In genomic region chr1:151326619-151327222, GRCh38 we compare ENCODE assay signal across 8 cellular contexts. TPM values are rescaled to one million over a fixed set of nuclear protein-coding genes. Genes with fewer than 3 reads are reported as not detected.
A peak's percentile ranks its signal among the peaks of the same experiment; 100 is the strongest.
DNase-seq lines count a peak whose midpoint lies in the region; ATAC-seq and TF ChIP-seq lines count a peak whose summit lies in the region.

No MANE protein-coding gene starts in this region.

- intact Hi-C loops in Panc1 (cut with micrococcal nuclease; ENCODE audit: unreplicated experiment) (no loop called here), left ventricle myocardium inferior (cut with micrococcal nuclease) (no loop called here)

- no TSS peak for BruUV-seq in Panc1 (replicated peaks; lab: Mats Ljungman, UMichigan)

- H3K27me3 ChIP-seq in Panc1 (ENCODE audit: control insufficient read depth, insufficient read depth, low read length), result no peaks in the 10 kb centered on the region
- no peaks in the 10 kb centered on the region for H3K27me3 ChIP-seq in left ventricle myocardium inferior (ENCODE audit: low read depth)

- H3K36me3 Mint-ChIP-seq in activated naive CD8-positive, alpha-beta T cell treated with anti-CD3 and anti-CD28 coated beads, Interleukin-2, amount 50 U/mL, for 24 hours (ENCODE audit: low read depth), result peaks cover 15% of the 10 kb centered on the region

- POLR2A ChIA-PET in Panc1 (lab: Charles Lee), result interaction anchor here (0.5 to 0.7 kb wide), 4 partner anchors 58 to 244 kb away, joined by 3 to 8 read pairs (median 3); no protein-coding TSS in a partner anchor

- H3K27ac ChIP-seq in Panc1 (ENCODE audit: low read length) (peak overlapping the region; percentile 97), left ventricle myocardium inferior (replicated peaks) (peak overlapping the region; percentile 98)

- DNase-seq in AG08395 (ENCODE audit: low spot score), result peak; percentile 53
- DNase-seq in Panc1 (ENCODE audit: low read depth, low spot score), result no peak
- peak; percentile 63 for DNase-seq in activated naive CD8-positive, alpha-beta T cell treated with anti-CD3 and anti-CD28 coated beads, Interleukin-2, amount 50 U/mL, for 24 hours
- DNase-seq in left ventricle myocardium inferior, result peak; percentile 47
- peak; percentile 64 for DNase-seq in putamen (ENCODE audit: low spot score)
- DNase-seq in NCI-H510A treated with DMSO at 0.1 percent for 48 hours (lab: John Stamatoyannopoulos, UW), result no peak

- peak overlapping the region; percentile 79 to 82 for H3K4me3 ChIP-seq in Panc1 (ENCODE audit: low read depth in 2 of 2, low read length in 2 of 2)
- H3K4me3 ChIP-seq in left ventricle myocardium inferior, result peak overlapping the region; percentile 94

- H3K9me3 Mint-ChIP-seq in activated naive CD8-positive, alpha-beta T cell treated with anti-CD3 and anti-CD28 coated beads, Interleukin-2, amount 50 U/mL, for 24 hours, result no peaks in the 10 kb centered on the region

- H3K4me3 Mint-ChIP-seq in activated naive CD8-positive, alpha-beta T cell treated with anti-CD3 and anti-CD28 coated beads, Interleukin-2, amount 50 U/mL, for 24 hours, result peak overlapping the region; percentile 93

- CTCF ChIA-PET in Panc1 (lab: Charles Lee), result interaction anchor here (2.2 kb wide), 1 partner anchor 14 kb away, joined by 8 read pairs; no protein-coding TSS in a partner anchor

- H3K4me1 Mint-ChIP-seq in activated naive CD8-positive, alpha-beta T cell treated with anti-CD3 and anti-CD28 coated beads, Interleukin-2, amount 50 U/mL, for 24 hours, result peaks cover 44% of the 10 kb centered on the region

- ATAC-seq in GM18502 (IDR thresholded peaks at IDR 0.05; ENCODE audit: poor library complexity, unreplicated experiment) (peak; percentile 47), HG03039 (IDR thresholded peaks at IDR 0.05; ENCODE audit: unreplicated experiment) (peak; percentile 36), Panc1 (peak; percentile 57)
- peak; percentile 75 for ATAC-seq in activated naive CD8-positive, alpha-beta T cell treated with anti-CD3 and anti-CD28 coated beads, Interleukin-2, amount 50 U/mL, for 24 hours

- TF ChIP-seq CTCF in Panc1 (IDR thresholded peaks at IDR 0.05) (no peak), left ventricle myocardium inferior (IDR thresholded peaks at IDR 0.05; ENCODE audit: borderline replicate concordance) (no peak)

- H3K27me3 Mint-ChIP-seq in activated naive CD8-positive, alpha-beta T cell treated with anti-CD3 and anti-CD28 coated beads, Interleukin-2, amount 50 U/mL, for 24 hours, result no peaks in the 10 kb centered on the region

- H3K4me1 ChIP-seq in Panc1 (ENCODE audit: control insufficient read depth, insufficient read depth, low read length) (peaks cover 15% of the 10 kb centered on the region), left ventricle myocardium inferior (peaks cover 57% of the 10 kb centered on the region)

- H3K9me3 ChIP-seq in Panc1 (ENCODE audit: control insufficient read depth, insufficient read depth, low read depth, low read length), result no peaks in the 10 kb centered on the region
- no peaks in the 10 kb centered on the region for H3K9me3 ChIP-seq in left ventricle myocardium inferior (replicated peaks)

- H3K36me3 ChIP-seq in Panc1 (ENCODE audit: control insufficient read depth, insufficient read depth, low read length), result peaks cover 5% of the 10 kb centered on the region; the same call in 1 of the 2 replicates
- peaks cover 39% of the 10 kb centered on the region for H3K36me3 ChIP-seq in left ventricle myocardium inferior

- H3K27ac Mint-ChIP-seq in activated naive CD8-positive, alpha-beta T cell treated with anti-CD3 and anti-CD28 coated beads, Interleukin-2, amount 50 U/mL, for 24 hours, result peak overlapping the region; percentile 97

- in situ Hi-C loops in Panc1 (cut with HindIII; ENCODE audit: low pct_unique_long_range_greater_than_20kb, low sequenced_read_pairs), result no loop called here

RNA-seq across cellular contexts. Expression of gene PI4KB, which starts 0.5 kb away (rescaled TPM):
- total RNA-seq in Panc1 (2021; ENCODE audit: unreplicated experiment) (52.7 TPM), left ventricle myocardium inferior (44.5 TPM)
- polyA plus RNA-seq in Panc1 (2012; ENCODE audit: insufficient read length), result 43.0 TPM

RNA-seq across cellular contexts. Expression of gene RFX5, which starts 20.3 kb away (rescaled TPM):
- 75.5 TPM for total RNA-seq in Panc1 (2021; ENCODE audit: unreplicated experiment)
- polyA plus RNA-seq in Panc1 (2012; ENCODE audit: insufficient read length), result 38.1 TPM
- 21.0 TPM for total RNA-seq in left ventricle myocardium inferior

RNA-seq across cellular contexts. Expression of gene ZNF687, which starts 44.6 kb away (rescaled TPM):
- total RNA-seq in Panc1 (2021; ENCODE audit: unreplicated experiment) (33.3 TPM), left ventricle myocardium inferior (11.2 TPM)
- 36.6 TPM for polyA plus RNA-seq in Panc1 (2012; ENCODE audit: insufficient read length)

RNA-seq across cellular contexts. Expression of gene SELENBP1, which starts 45.8 kb away (rescaled TPM):
- total RNA-seq in Panc1 (2021; ENCODE audit: unreplicated experiment), result 5.9 TPM
- 6.4 TPM for polyA plus RNA-seq in Panc1 (2012; ENCODE audit: insufficient read length)
- total RNA-seq in left ventricle myocardium inferior, result 66.3 TPM

Comparison
In these comparisons a context has a peak if more than half of its experiments do, and no peak if none do; other contexts are left out.
1. DNase-seq: peak in AG08395 (single experiment), activated naive CD8-positive, alpha-beta T cell treated with anti-CD3 and anti-CD28 coated beads, Interleukin-2, amount 50 U/mL, for 24 hours (single experiment), left ventricle myocardium inferior (single experiment) and putamen (single experiment); none in Panc1 (single experiment) and NCI-H510A treated with DMSO at 0.1 percent for 48 hours (single experiment).
2. Peak in every context shown above with its lines, with median percentiles within 50 percentile points of each other: ATAC-seq.